ENCODE assay signal across 18 cellular contexts in the genomic region with DNA sequence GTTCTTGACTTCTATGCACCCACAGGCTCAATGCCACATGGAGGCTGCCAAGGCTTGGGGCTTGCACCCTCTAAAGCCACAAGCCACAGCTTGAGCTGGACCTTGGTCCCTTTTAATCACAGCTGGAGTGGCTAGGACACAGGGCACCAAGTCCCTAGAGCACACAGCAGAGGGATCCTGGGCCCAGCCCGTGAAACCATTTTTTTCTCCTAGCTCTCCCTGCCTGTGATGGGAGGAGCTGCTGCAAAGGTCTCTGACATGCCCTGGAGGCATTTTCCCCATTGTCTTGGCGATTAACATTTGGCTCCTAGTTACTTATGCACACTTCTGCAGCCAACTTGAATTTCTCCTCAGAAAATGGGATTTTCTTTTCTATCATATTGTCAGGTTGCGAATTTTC.
"Had no signal": no experiment of that assay in that cellular context is flagged by ENCODE, and none has a peak within 500 bp of the region (broad histone marks: within the 10 kb centered on the region; RNA-seq: fewer than 3 reads in every experiment).

No MANE protein-coding gene starts in this region.

- ATAC-seq: foreskin keratinocyte; gastroesophageal sphincter; heart left ventricle; left cardiac atrium; left lung; left ventricle myocardium superior; lower lobe of right lung; naive thymus-derived CD4-positive, alpha-beta T cell had no signal

- H3K79me2 ChIP-seq: hepatocyte had no signal

- H3K4me3 ChIP-seq: coronary artery, dorsolateral prefrontal cortex, esophagus muscularis mucosa, gastroesophageal sphincter, heart left ventricle, hepatocyte, left lung, lower lobe of right lung had no signal

- H2AFZ ChIP-seq: hepatocyte had no signal

- H3K4me1 Mint-ChIP-seq: naive thymus-derived CD4-positive, alpha-beta T cell had no signal

- H3K36me3 ChIP-seq: esophagus muscularis mucosa, gastroesophageal sphincter, heart left ventricle, left lung, lower lobe of right lung had no signal

- H3K27ac ChIP-seq: coronary artery, dorsolateral prefrontal cortex, esophagus muscularis mucosa, foreskin keratinocyte, gastroesophageal sphincter, heart left ventricle, hepatocyte, left lung, lower lobe of right lung had no signal

- H3K27me3 Mint-ChIP-seq: naive thymus-derived CD4-positive, alpha-beta T cell had no signal

- H3K36me3 Mint-ChIP-seq: naive thymus-derived CD4-positive, alpha-beta T cell had no signal

- H3K4me2 ChIP-seq: hepatocyte had no signal

- H3K27me3 ChIP-seq: dorsolateral prefrontal cortex, esophagus muscularis mucosa, foreskin keratinocyte, gastroesophageal sphincter, heart left ventricle, hepatocyte, left lung had no signal

- H3K27ac Mint-ChIP-seq: naive thymus-derived CD4-positive, alpha-beta T cell had no signal

- H3K4me1 ChIP-seq: esophagus muscularis mucosa, foreskin keratinocyte, gastroesophageal sphincter, heart left ventricle, left lung, lower lobe of right lung had no signal

- H3K4me3 Mint-ChIP-seq: naive thymus-derived CD4-positive, alpha-beta T cell had no signal

- DNase-seq: dermis blood vessel endothelial cell; dorsolateral prefrontal cortex; effector CD4-positive, alpha-beta T cell; effector memory CD4-positive, alpha-beta T cell; foreskin keratinocyte; heart left ventricle; hypothalamus; left cardiac atrium; left lung; left ventricle myocardium superior; lower lobe of right lung; mesenchymal stem cell; midbrain; naive thymus-derived CD4-positive, alpha-beta T cell had no signal

- H3K9me3 ChIP-seq: esophagus muscularis mucosa, gastroesophageal sphincter, lower lobe of right lung had no signal
